Comparison of ENCODE assay signal across 24 cellular contexts in genomic region chr1:229853751-229854150, GRCh38.
"Had no signal": no experiment of that assay in that cellular context is flagged by ENCODE, and none has a peak within 500 bp of the region (broad histone marks: within the 10 kb centered on the region; RNA-seq: fewer than 3 reads in every experiment).

No MANE protein-coding gene starts in this region.

- DNase-seq: activated CD4-positive, alpha-beta memory T cell treated with anti-CD3 and anti-CD28 coated beads for 36 hours; activated CD4-positive, alpha-beta T cell treated with anti-CD3 and anti-CD28 coated beads for 4 hours; activated CD4-positive, alpha-beta T cell treated with anti-CD3 and anti-CD28 coated beads, Interleukin-2, amount 50 U/mL, for 1 hour; activated CD4-positive, CD25-positive, alpha-beta regulatory T cell treated with anti-CD3 and anti-CD28 coated beads, Interleukin-2, amount 50 U/mL, for 72 hours; activated CD8-positive, alpha-beta memory T cell treated with anti-CD3 and anti-CD28 coated beads, Interleukin-2, amount 50 U/mL, for 4 hours; activated effector memory CD4-positive, alpha-beta T cell treated with Interleukin-2 at 50 U/mL for 16 hours; activated naive CD4-positive, alpha-beta T cell treated with anti-CD3 and anti-CD28 coated beads, Interleukin-2, amount 10 ng/mL, durations not matched to agents 7 days and 5 days; activated naive CD8-positive, alpha-beta T cell treated with anti-CD3 and anti-CD28 coated beads, Interleukin-2, amount 50 U/mL, for 24 hours; activated T-cell treated with anti-CD3 and anti-CD28 coated beads for 4 hours; activated T-cell treated with anti-CD3 and anti-CD28 coated beads, Interleukin-2, amount 50 U/mL, for 4 hours; anterior cingulate cortex; caudate nucleus; cerebellar nuclear complex; NCI-H1092 treated with DMSO at 0.1 percent for 48 hours; NCI-H187; NCI-H2029 treated with DMSO at 0.1 percent for 48 hours; NCI-H2107; NCI-H2171; NCI-H510A; NCI-H526; SHP77; SJCRH30; T1000 had no signal

- H3K27ac ChIP-seq: SJCRH30, SK-N-MC had no signal

- H3K4me1 ChIP-seq: SJCRH30 had no signal

- H3K4me3 ChIP-seq: SJCRH30, SK-N-MC had no signal

- H3K9me3 ChIP-seq: SJCRH30 had no signal

- H3K27me3 ChIP-seq: SJCRH30 had no signal

- H3K36me3 ChIP-seq: SJCRH30 had no signal
